ENCODE assay signal across 26 cellular contexts in the genomic region with DNA sequence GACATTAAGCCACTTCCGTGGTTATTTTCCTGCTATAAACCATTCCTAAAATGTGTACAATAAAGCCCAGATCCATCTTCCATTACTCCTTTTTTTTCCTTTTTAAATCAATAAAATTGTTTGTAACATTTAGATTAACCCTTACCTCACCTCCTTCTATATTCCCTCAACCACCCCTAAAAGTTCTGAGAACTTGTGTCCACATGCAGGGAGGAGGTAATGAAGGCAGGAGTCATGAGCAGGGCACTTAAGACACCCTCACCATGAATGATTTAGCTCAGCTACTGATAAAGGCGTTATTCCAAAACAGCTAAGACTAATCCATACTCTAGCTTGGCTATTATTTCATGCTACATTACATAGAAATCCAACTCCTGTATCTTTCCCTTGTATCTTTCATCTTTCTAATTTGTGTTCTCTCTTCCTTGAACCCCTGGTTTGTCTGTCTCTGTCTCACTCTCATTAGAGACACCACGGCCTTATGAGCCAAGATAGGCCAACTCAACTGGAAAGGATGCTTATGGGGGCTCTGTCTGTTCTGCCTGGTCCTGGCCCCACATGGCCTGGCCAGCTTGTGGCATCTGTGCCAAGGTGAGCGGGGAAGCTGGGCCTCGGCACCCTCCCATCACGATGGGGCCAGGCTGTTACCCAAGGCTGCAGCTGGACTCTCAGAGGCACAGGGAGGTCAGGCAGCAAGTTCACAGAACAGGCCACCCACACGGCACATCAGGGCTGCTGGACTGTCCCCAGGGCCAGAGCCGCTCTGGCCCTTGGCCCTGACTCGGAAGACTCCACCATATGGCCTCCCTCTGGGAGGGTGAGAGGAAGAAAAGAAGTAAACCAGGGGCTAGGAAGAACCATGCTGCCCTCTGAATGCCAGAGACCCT.
DNase-seq lines count a peak whose midpoint lies in the region; ATAC-seq, FAIRE-seq and TF ChIP-seq lines count a peak whose summit lies in the region.
"Had no signal": no experiment of that assay in that cellular context is flagged by ENCODE, and none has a peak within 500 bp of the region (broad histone marks: within the 10 kb centered on the region; RNA-seq: fewer than 3 reads in every experiment).

No MANE protein-coding gene starts in this region.

- peaks cover 61% of the 10 kb centered on the region for H3K27me3 ChIP-seq in left ventricle myocardium inferior (ENCODE audit: low read depth)
- no peaks in the 10 kb centered on the region for H3K27me3 ChIP-seq in RWPE2 (ENCODE audit: insufficient read depth, poor library complexity, severe bottlenecking)
- no peaks in the 10 kb centered on the region for H3K27me3 ChIP-seq in HepG2 (ENCODE audit: control insufficient read depth in 1 of 2, insufficient read depth in 2 of 2, low read length in 2 of 2)
- H3K27me3 ChIP-seq: left lung, uterus had no signal

- ATAC-seq in Right ventricle myocardium inferior = peak; percentile 55
- no peak for ATAC-seq in RWPE2 (ENCODE audit: low read depth)
- no peak for ATAC-seq in HepG2
- ATAC-seq in HG02970 (IDR thresholded peaks at IDR 0.05; ENCODE audit: low FRiP score, unreplicated experiment) = no peak
- no peak for ATAC-seq in HG02678 (IDR thresholded peaks at IDR 0.05; ENCODE audit: unreplicated experiment)
- ATAC-seq: activated CD4-positive, alpha-beta T cell treated with anti-CD3 and anti-CD28 coated beads for 36 hours; activated CD8-positive, alpha-beta T cell treated with anti-CD3 and anti-CD28 coated beads, Interleukin-2, amount 10 ng/mL, durations not matched to agents 7 days and 5 days; left lung; natural killer cell; stimulated activated memory B cell treated with anti-CD40 and anti-IgM and Interleukin-4, amounts not matched to agents 10 μg/mL and 1 μg/mL and 100 μg/mL, for 72 hours had no signal

- intact Hi-C loops in Right ventricle myocardium inferior (cut with DNase I) (loop anchor here (10.0 kb wide), 1 partner anchor 290 kb away; a partner anchor contains a TSS), left ventricle myocardium inferior (cut with micrococcal nuclease) (no loop called here), HepG2 (cut with micrococcal nuclease; ENCODE audit: unreplicated experiment) (loop anchor here (5.0 kb wide), 2 partner anchors 32 to 87 kb away; no protein-coding TSS in a partner anchor)

- peaks cover 60% of the 10 kb centered on the region for H3K79me2 ChIP-seq in HepG2 (ENCODE audit: insufficient read depth, low read length)

- no peak for FAIRE-seq in HepG2 (lab: Jason Lieb, UNC)
- peak; percentile 97 for FAIRE-seq in urothelium cell line (lab: Jason Lieb, UNC)
- FAIRE-seq: A204.1, endometrium had no signal

- POLR2A ChIA-PET in HepG2 (lab: Yijun Ruan, JAX) = interaction anchor here (0.7 to 7.5 kb wide), 5 partner anchors 10 to 294 kb away, joined by 3 to 169 read pairs (median 16); a partner anchor contains a TSS

- no peak overlapping the region for H2AFZ ChIP-seq in HepG2 (ENCODE audit: low read length)

- H3K4me3 ChIP-seq in left ventricle myocardium inferior (no peak overlapping the region), RWPE2 (ENCODE audit: severe bottlenecking) (no peak overlapping the region), HepG2 (replicated peaks in 1 of 3; ENCODE audit: insufficient read depth in 1 of 3, low read depth in 2 of 3, low read length in 3 of 3) (no peak overlapping the region)
- H3K4me3 ChIP-seq: HAP-1, left lung, uterus had no signal

- peak overlapping the region; percentile 32; the same call in 1 of the 2 replicates for H3K9ac ChIP-seq in HepG2 (ENCODE audit: insufficient read depth, low read depth, low read length)

- DNase-seq in Right ventricle myocardium inferior (ENCODE audit: missing footprints) = no peak
- no peak for DNase-seq in left ventricle myocardium inferior
- no peak for DNase-seq in RWPE2 (ENCODE audit: low spot score)
- no peak for DNase-seq in HepG2 (ENCODE audit: low spot score)
- no peak for DNase-seq in urothelium cell line (ENCODE audit: low spot score)
- DNase-seq in activated T-cell treated with anti-CD3 and anti-CD28 coated beads, Interleukin-2, amount 50 U/mL, for 1 hour = no peak
- DNase-seq: activated CD4-positive, alpha-beta T cell treated with anti-CD3 and anti-CD28 coated beads for 36 hours; activated CD8-positive, alpha-beta T cell treated with anti-CD3 and anti-CD28 coated beads, Interleukin-2, amount 10 ng/mL, durations not matched to agents 7 days and 5 days; activated effector memory CD4-positive, alpha-beta T cell treated with Interleukin-2 at 50 U/mL for 16 hours; activated naive CD8-positive, alpha-beta T cell treated with anti-CD3 and anti-CD28 coated beads for 36 hours; activated T-cell treated with anti-CD3 and anti-CD28 coated beads for 4 hours; aorta; central memory CD4-positive, alpha-beta T cell; GDM1; left lung; natural killer cell; NCI-H748 treated with DMSO at 0.1 percent for 48 hours; retina; stimulated activated CD4-positive, alpha-beta T cell treated with anti-CD3 and anti-CD28 coated beads, Interleukin-4, amount 100 ng/mL, for 4 hours; uterus had no signal

- H3K4me2 ChIP-seq in HepG2 (ENCODE audit: low read depth, low read length) = no peak overlapping the region

- no peaks in the 10 kb centered on the region for H4K20me1 ChIP-seq in HepG2 (ENCODE audit: insufficient read depth, low read length)

- TF ChIP-seq RAD21 in HepG2 (CRISPR knock-in tag; IDR thresholded peaks at IDR 0.05) = no peak

- TF ChIP-seq EP300 in HepG2 (IDR thresholded peaks at IDR 0.05; ENCODE audit: low read depth in 2 of 2, low read length in 2 of 2) = no peak
- no peak for TF ChIP-seq EP300 in HepG2 (CRISPR knock-in tag; IDR thresholded peaks at IDR 0.05; ENCODE audit: borderline replicate concordance)

- H3K9me3 ChIP-seq in left ventricle myocardium inferior (replicated peaks) (peaks cover 28% of the 10 kb centered on the region), RWPE2 (ENCODE audit: severe bottlenecking) (peaks cover 15% of the 10 kb centered on the region), HepG2 (ENCODE audit: low read length) (peaks cover 22% of the 10 kb centered on the region)
- H3K9me3 ChIP-seq: HAP-1 had no signal

- no TSS peak for BruUV-seq in HepG2 (replicated peaks; lab: Mats Ljungman, UMichigan)

- TF ChIP-seq POLR2A in HepG2 (IDR thresholded peaks at IDR 0.05; ENCODE audit: insufficient read depth in 1 of 2, low read depth in 2 of 2, low read length in 2 of 2) = no peak

- WGBS in HepG2 (ENCODE audit: low lambda C conversion rate) = 94% methylated on average over 7 of the region's 9 CpGs

- peaks cover 4% of the 10 kb centered on the region for H3K4me1 ChIP-seq in left ventricle myocardium inferior
- H3K4me1 ChIP-seq in RWPE2 (ENCODE audit: insufficient read depth, poor library complexity, severe bottlenecking) = peaks cover 50% of the 10 kb centered on the region
- H3K4me1 ChIP-seq in HepG2 (ENCODE audit: insufficient read depth, low read length) = peaks cover 89% of the 10 kb centered on the region
- H3K4me1 ChIP-seq: HAP-1, uterus had no signal

- CTCF ChIA-PET in HepG2 (lab: Yijun Ruan, JAX; ENCODE audit: low intra/inter-chr PET ratio, low total read pairs) = no interaction called here

- no peaks in the 10 kb centered on the region for H3K36me3 ChIP-seq in left ventricle myocardium inferior
- peaks cover 47% of the 10 kb centered on the region for H3K36me3 ChIP-seq in RWPE2 (ENCODE audit: low read depth)
- H3K36me3 ChIP-seq in HepG2 (replicated peaks in 1 of 2; ENCODE audit: control insufficient read depth in 1 of 2, insufficient read depth in 2 of 2, low read length in 2 of 2) = peaks cover 9 to 34% of the 10 kb centered on the region in 2 experiments
- H3K36me3 ChIP-seq: HAP-1, left lung, uterus had no signal

- TF ChIP-seq CTCF in left ventricle myocardium inferior (IDR thresholded peaks at IDR 0.05; ENCODE audit: borderline replicate concordance) = no peak
- no peak for TF ChIP-seq CTCF in RWPE2 (IDR thresholded peaks at IDR 0.05; ENCODE audit: poor library complexity, severe bottlenecking)
- TF ChIP-seq CTCF in HepG2 (CRISPR knock-in tag; IDR thresholded peaks at IDR 0.05) = no peak

- H3K27ac ChIP-seq in left ventricle myocardium inferior (replicated peaks) = no peak overlapping the region
- H3K27ac ChIP-seq in RWPE2 (ENCODE audit: poor library complexity, severe bottlenecking) = peak overlapping the region; percentile 93
- H3K27ac ChIP-seq in HepG2 (ENCODE audit: extremely low read length, insufficient read depth, low read length) = peak overlapping the region; percentile 89
- H3K27ac ChIP-seq: left lung, uterus had no signal

- in situ Hi-C loops in HepG2 (cut with HindIII; ENCODE audit: extremely low pct_ligation_motif_present, low pct_unique_long_range_greater_than_20kb) = no loop called here

TF ChIP-seq in HepG2, 621 proteins besides CTCF, POLR2A, EP300 and RAD21 (continues in another document):
- TF ChIP-seq ISL2 (CRISPR knock-in tag; IDR thresholded peaks at IDR 0.05) = no peak
- TF ChIP-seq, protein P1, sequence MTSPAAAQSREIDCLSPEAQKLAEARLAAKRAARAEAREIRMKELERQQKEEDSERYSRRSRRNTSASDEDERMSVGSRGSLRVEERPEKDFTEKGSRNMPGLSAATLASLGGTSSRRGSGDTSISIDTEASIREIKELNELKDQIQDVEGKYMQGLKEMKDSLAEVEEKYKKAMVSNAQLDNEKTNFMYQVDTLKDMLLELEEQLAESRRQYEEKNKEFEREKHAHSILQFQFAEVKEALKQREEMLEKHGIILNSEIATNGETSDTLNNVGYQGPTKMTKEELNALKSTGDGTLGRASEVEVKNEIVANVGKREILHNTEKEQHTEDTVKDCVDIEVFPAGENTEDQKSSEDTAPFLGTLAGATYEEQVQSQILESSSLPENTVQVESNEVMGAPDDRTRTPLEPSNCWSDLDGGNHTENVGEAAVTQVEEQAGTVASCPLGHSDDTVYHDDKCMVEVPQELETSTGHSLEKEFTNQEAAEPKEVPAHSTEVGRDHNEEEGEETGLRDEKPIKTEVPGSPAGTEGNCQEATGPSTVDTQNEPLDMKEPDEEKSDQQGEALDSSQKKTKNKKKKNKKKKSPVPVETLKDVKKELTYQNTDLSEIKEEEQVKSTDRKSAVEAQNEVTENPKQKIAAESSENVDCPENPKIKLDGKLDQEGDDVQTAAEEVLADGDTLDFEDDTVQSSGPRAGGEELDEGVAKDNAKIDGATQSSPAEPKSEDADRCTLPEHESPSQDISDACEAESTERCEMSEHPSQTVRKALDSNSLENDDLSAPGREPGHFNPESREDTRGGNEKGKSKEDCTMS (CRISPR knock-in tag; conservative IDR thresholded peaks at IDR 0.05) = 0 out of 2 replicates have a peak, but pooled peaks have one; percentile 57
- TF ChIP-seq ZNF768 (CRISPR knock-in tag; IDR thresholded peaks at IDR 0.05) = peak; percentile 51; the same call in 1 of the 2 replicates
